In genomic region chr5:179731791-179732411, GRCh38 we compare ENCODE assay signal across 8 cellular contexts. TPM values are rescaled to one million over a fixed set of nuclear protein-coding genes. Genes with fewer than 3 reads are reported as not detected.
DNase-seq lines count a peak whose midpoint lies in the region; ATAC-seq and TF ChIP-seq lines count a peak whose summit lies in the region.

No MANE protein-coding gene starts in this region.

- H3K9me3 Mint-ChIP-seq in H9, result no peaks in the 10 kb centered on the region
- H3K9me3 Mint-ChIP-seq in activated T-helper 2 cell treated with anti-CD3 and anti-CD28 coated beads, Interferon-gamma antibody, Interleukin-2, Interleukin-4, amounts not matched to agents 10 μg/mL and 5 μg/mL and 100 μg/mL, durations not matched to agents 14 hours and 24 hours and 36 hours, result no peaks in the 10 kb centered on the region

- H3K27me3 ChIP-seq in H9 (ENCODE audit: insufficient read depth, low read length), result no peaks in the 10 kb centered on the region

- no peak overlapping the region for H3K9ac ChIP-seq in H9 (ENCODE audit: extremely low read depth, insufficient read length, low read length)

- no peak overlapping the region for H2BK20ac ChIP-seq in H9 (ENCODE audit: low read depth, low read length, poor library complexity, severe bottlenecking)

- H3K23me2 ChIP-seq in H9 (ENCODE audit: insufficient read length, low read depth, low read length, poor library complexity, severe bottlenecking), result no peaks in the 10 kb centered on the region

- no peak for TF ChIP-seq CTCF in GM12865 (IDR thresholded peaks at IDR 0.05; ENCODE audit: insufficient read depth, low read depth, low read length, missing control alignments)
- TF ChIP-seq CTCF in H9 (conservative IDR thresholded peaks at IDR 0.05), result no peak
- no peak for TF ChIP-seq CTCF in LNCaP clone FGC (IDR thresholded peaks at IDR 0.05; ENCODE audit: control insufficient read depth, extremely low read depth, insufficient read depth)

- H3K27me3 Mint-ChIP-seq in H9 (ENCODE audit: low read depth), result no peaks in the 10 kb centered on the region
- H3K27me3 Mint-ChIP-seq in activated T-helper 2 cell treated with anti-CD3 and anti-CD28 coated beads, Interferon-gamma antibody, Interleukin-2, Interleukin-4, amounts not matched to agents 10 μg/mL and 5 μg/mL and 100 μg/mL, durations not matched to agents 14 hours and 24 hours and 36 hours (ENCODE audit: low read depth), result no peaks in the 10 kb centered on the region

- no peaks in the 10 kb centered on the region for H3K79me1 ChIP-seq in H9 (ENCODE audit: insufficient read depth, low read depth, low read length, poor library complexity, severe bottlenecking)

- H3K36me3 Mint-ChIP-seq in H9 (ENCODE audit: insufficient read depth in 1 of 3, low read depth in 3 of 3), result peaks cover 14 to 47% (median 36%) of the 10 kb centered on the region in 3 experiments; a peak in 6 of 7 replicates
- peaks cover 67% of the 10 kb centered on the region for H3K36me3 Mint-ChIP-seq in activated T-helper 2 cell treated with anti-CD3 and anti-CD28 coated beads, Interferon-gamma antibody, Interleukin-2, Interleukin-4, amounts not matched to agents 10 μg/mL and 5 μg/mL and 100 μg/mL, durations not matched to agents 14 hours and 24 hours and 36 hours (ENCODE audit: low read depth)

- H3K4me1 ChIP-seq in H9 (ENCODE audit: insufficient read depth, low read length), result no peaks in the 10 kb centered on the region

- H2BK120ac ChIP-seq in H9 (ENCODE audit: low read depth, low read length, poor library complexity, severe bottlenecking), result no peak overlapping the region

- no peak overlapping the region for H3K14ac ChIP-seq in H9 (ENCODE audit: insufficient read depth, low read length)

- WGBS in H9 (ENCODE audit: extremely low coverage, insufficient read length, low lambda C conversion rate), result no CpG with 5 or more reads among the region's 24 CpGs

- H2BK5ac ChIP-seq in H9 (ENCODE audit: insufficient read length, low read length), result no peak overlapping the region

- no peak overlapping the region for H3K23ac ChIP-seq in H9 (ENCODE audit: insufficient read length, low read depth, low read length)

- DNase-seq in GM12865 (ENCODE audit: low read depth) (peak; percentile 77), H9 (peak; percentile 36), LNCaP clone FGC (ENCODE audit: low read depth) (no peak), left cardiac atrium (peak; percentile 40), COR-L47 (lab: John Stamatoyannopoulos, UW) (no peak), globus pallidus (ENCODE audit: low spot score) (no peak)
- DNase-seq in activated T-helper 2 cell treated with anti-CD3 and anti-CD28 coated beads, Interferon-gamma antibody, Interleukin-2, Interleukin-4, amounts not matched to agents 10 μg/mL and 5 μg/mL and 100 μg/mL, durations not matched to agents 14 hours and 24 hours and 36 hours (ENCODE audit: low spot score), result peak; percentile 11

- ATAC-seq in left cardiac atrium, result peak; percentile 0 to 6

- H4K20me1 ChIP-seq in H9 (ENCODE audit: control insufficient read depth, insufficient read depth, insufficient read length), result no peaks in the 10 kb centered on the region

- intact Hi-C loops in activated T-helper 2 cell treated with anti-CD3 and anti-CD28 coated beads, Interferon-gamma antibody, Interleukin-2, Interleukin-4, amounts not matched to agents 10 μg/mL and 5 μg/mL and 100 μg/mL, durations not matched to agents 14 hours and 24 hours and 36 hours (cut with micrococcal nuclease), result loop anchor here (1.0 to 10.0 kb wide), 6 partner anchors 29 to 177 kb away; partner anchors contain the start of genes CANX, HNRNPH1 and RUFY1
- intact Hi-C loops in left cardiac atrium (cut with DNase I), result no loop called here

- H3K4me2 ChIP-seq in H9 (ENCODE audit: insufficient read depth, insufficient read length, low read length), result peak overlapping the region; percentile 50

- H4K5ac ChIP-seq in H9 (ENCODE audit: insufficient read length, low read depth, low read length), result no peak overlapping the region

- peak overlapping the region; percentile 14 to 86 (median 51) for H3K27ac Mint-ChIP-seq in H9
- peak overlapping the region; percentile 88 for H3K27ac Mint-ChIP-seq in activated T-helper 2 cell treated with anti-CD3 and anti-CD28 coated beads, Interferon-gamma antibody, Interleukin-2, Interleukin-4, amounts not matched to agents 10 μg/mL and 5 μg/mL and 100 μg/mL, durations not matched to agents 14 hours and 24 hours and 36 hours

- H3K4me3 ChIP-seq in GM12865 (ENCODE audit: low read depth, low read length) (peak overlapping the region; percentile 64), LNCaP clone FGC (ENCODE audit: low read depth, low read length) (peak overlapping the region; percentile 81), skin epidermis (peak overlapping the region; percentile 64 to 99 (median 96))

- H2BK15ac ChIP-seq in H9 (ENCODE audit: low read depth, low read length), result no peak overlapping the region

- no peak overlapping the region for H3T11ph ChIP-seq in H9 (ENCODE audit: low read length)

- peak overlapping the region; percentile 80 to 95 for H3K4me3 Mint-ChIP-seq in H9
- H3K4me3 Mint-ChIP-seq in activated T-helper 2 cell treated with anti-CD3 and anti-CD28 coated beads, Interferon-gamma antibody, Interleukin-2, Interleukin-4, amounts not matched to agents 10 μg/mL and 5 μg/mL and 100 μg/mL, durations not matched to agents 14 hours and 24 hours and 36 hours (ENCODE audit: low read depth), result peak overlapping the region; percentile 79

- no peak overlapping the region for H2AFZ ChIP-seq in H9 (ENCODE audit: low read length)

- H3K18ac ChIP-seq in H9 (ENCODE audit: insufficient read length, low read depth, low read length), result no peak overlapping the region

- H3K4me1 Mint-ChIP-seq in H9, result peaks cover 11 to 18% of the 10 kb centered on the region in 2 experiments
- H3K4me1 Mint-ChIP-seq in activated T-helper 2 cell treated with anti-CD3 and anti-CD28 coated beads, Interferon-gamma antibody, Interleukin-2, Interleukin-4, amounts not matched to agents 10 μg/mL and 5 μg/mL and 100 μg/mL, durations not matched to agents 14 hours and 24 hours and 36 hours (ENCODE audit: low read depth), result peaks cover 20% of the 10 kb centered on the region

- H3K56ac ChIP-seq in H9 (ENCODE audit: insufficient read length, low read depth, low read length), result no peak overlapping the region

- no peak overlapping the region for H3K27ac ChIP-seq in H9 (ENCODE audit: insufficient read length, low read depth, low read length)
- H3K27ac ChIP-seq in skin epidermis, result peak overlapping the region in 19 of 21 experiments; percentile 47 to 98 (median 94)

- H4K91ac ChIP-seq in H9 (ENCODE audit: insufficient read length, low read depth, low read length), result no peak overlapping the region

- no peak overlapping the region for H3K4ac ChIP-seq in H9 (ENCODE audit: low read depth, low read length)

- no peak overlapping the region for H4K8ac ChIP-seq in H9 (replicated peaks; ENCODE audit: insufficient read length, low read depth, low read length)

- peaks cover 21% of the 10 kb centered on the region for H3K79me2 ChIP-seq in H9 (ENCODE audit: insufficient read depth, low read length)

- H2AK5ac ChIP-seq in H9 (ENCODE audit: insufficient read length, low read length), result no peak overlapping the region

- no peaks in the 10 kb centered on the region for H3K9me3 ChIP-seq in H9 (ENCODE audit: control insufficient read depth, low read depth, low read length)

- no peak overlapping the region for H2BK12ac ChIP-seq in H9 (ENCODE audit: insufficient read length, low read depth, low read length)

RNA-seq across cellular contexts. Expression of gene MAML1, which starts 0.7 kb away (rescaled TPM):
- total RNA-seq in H9 (2021), result 50.8 and 51.1 TPM in 2 replicates
- total RNA-seq in activated T-helper 2 cell treated with anti-CD3 and anti-CD28 coated beads, Interferon-gamma antibody, Interleukin-2, Interleukin-4, amounts not matched to agents 10 μg/mL and 5 μg/mL and 100 μg/mL, durations not matched to agents 14 hours and 24 hours and 36 hours, result 38.1 and 38.3 TPM in 2 replicates
- total RNA-seq in left cardiac atrium, result 10 to 100 TPM; 11.9 to 15.3 TPM

RNA-seq across cellular contexts. Expression of gene CANX, which starts 33.1 kb away (rescaled TPM):
- total RNA-seq in H9 (2021) (518 and 538 TPM in 2 replicates), left cardiac atrium (100 to 1,000 TPM; 446 to 550 TPM)
- 603 and 609 TPM in 2 replicates for total RNA-seq in activated T-helper 2 cell treated with anti-CD3 and anti-CD28 coated beads, Interferon-gamma antibody, Interleukin-2, Interleukin-4, amounts not matched to agents 10 μg/mL and 5 μg/mL and 100 μg/mL, durations not matched to agents 14 hours and 24 hours and 36 hours

RNA-seq across cellular contexts. Expression of gene CBY3, which starts 51.1 kb away (rescaled TPM):
- total RNA-seq in H9 (2021) (0.50 and 1.6 TPM in 2 replicates), left cardiac atrium (not detected)
- 0.39 and 0.51 TPM in 2 replicates for total RNA-seq in activated T-helper 2 cell treated with anti-CD3 and anti-CD28 coated beads, Interferon-gamma antibody, Interleukin-2, Interleukin-4, amounts not matched to agents 10 μg/mL and 5 μg/mL and 100 μg/mL, durations not matched to agents 14 hours and 24 hours and 36 hours

Comparison
In these comparisons a context has a peak if more than half of its experiments do, and no peak if none do; other contexts are left out.
1. DNase-seq: peak in GM12865 (single experiment), H9 (single experiment), activated T-helper 2 cell treated with anti-CD3 and anti-CD28 coated beads, Interferon-gamma antibody, Interleukin-2, Interleukin-4, amounts not matched to agents 10 μg/mL and 5 μg/mL and 100 μg/mL, durations not matched to agents 14 hours and 24 hours and 36 hours (single experiment) and left cardiac atrium (single experiment); none in LNCaP clone FGC (single experiment), COR-L47 (single experiment) and globus pallidus (single experiment).
2. Peak in every context shown above with its lines, with median percentiles within 50 percentile points of each other: H3K4me3 ChIP-seq.